9 cellular contexts compared by ENCODE assay signal in the genomic region with DNA sequence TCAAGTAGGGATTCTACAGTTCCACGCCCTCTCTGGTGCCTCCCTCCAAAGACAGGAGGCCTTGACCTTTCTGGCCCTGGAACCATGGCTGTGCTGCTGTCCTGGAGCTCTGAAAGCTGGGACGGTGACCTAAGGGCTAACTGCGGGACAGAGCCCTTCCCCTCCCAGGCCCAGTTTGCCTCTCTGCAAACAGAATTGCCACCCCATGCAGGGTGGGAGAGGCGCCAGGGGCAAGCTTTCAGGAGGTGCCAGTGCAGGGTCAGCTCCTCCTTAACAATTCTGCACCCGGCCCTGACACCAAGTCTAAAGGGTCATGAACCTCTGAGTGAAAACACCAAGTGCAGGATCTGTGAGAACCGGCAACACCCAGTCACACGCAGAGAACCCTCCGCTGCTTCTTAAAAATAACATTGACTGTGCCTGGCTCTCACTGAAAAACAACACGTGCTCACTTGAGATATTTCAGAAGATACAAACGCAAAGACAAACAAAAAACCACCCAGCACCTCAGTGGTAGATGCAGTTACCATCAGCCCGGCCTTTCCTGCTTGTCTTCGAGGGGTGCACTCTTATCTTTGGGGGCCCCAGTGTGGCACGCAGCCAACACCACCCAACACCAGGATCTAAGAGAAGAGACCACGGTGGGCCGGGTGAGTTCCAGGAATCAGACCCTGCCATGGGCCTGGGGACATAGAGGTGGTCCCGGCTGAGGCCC. TPM values are rescaled to one million over a fixed set of nuclear protein-coding genes. Genes with fewer than 3 reads are reported as not detected.
DNase-seq lines count a peak whose midpoint lies in the region; ATAC-seq and TF ChIP-seq lines count a peak whose summit lies in the region.
"Had no signal": no experiment of that assay in that cellular context is flagged by ENCODE, and none has a peak within 500 bp of the region (broad histone marks: within the 10 kb centered on the region; RNA-seq: fewer than 3 reads in every experiment).

No MANE protein-coding gene starts in this region.

- H3K4me3 Mint-ChIP-seq in naive B cell, result peak overlapping the region in 7 of 8 donors; percentile 12 to 82 (median 72)
- H3K4me3 Mint-ChIP-seq: activated naive CD8-positive, alpha-beta T cell treated with anti-CD3 and anti-CD28 coated beads, Interleukin-2, amount 10 ng/mL, durations not matched to agents 7 days and 5 days had no signal

- peak; percentile 19 for DNase-seq in activated T-cell treated with anti-CD3 and anti-CD28 coated beads, Interleukin-2, amount 50 U/mL, for 1 hour
- DNase-seq in activated T-cell treated with anti-CD3 and anti-CD28 coated beads for 4 hours (no peak), epithelial cell of proximal tubule (ENCODE audit: low read depth) (no peak), naive B cell (no peak), NCI-H1436 (lab: John Stamatoyannopoulos, UW) (no peak), NCI-H69 (lab: John Stamatoyannopoulos, UW) (no peak), GM13977 (ENCODE audit: low spot score) (no peak)
- DNase-seq: activated naive CD8-positive, alpha-beta T cell treated with anti-CD3 and anti-CD28 coated beads, Interleukin-2, amount 10 ng/mL, durations not matched to agents 7 days and 5 days had no signal

- ATAC-seq in naive B cell (ENCODE audit: low read depth in 2 of 2), result no peak

- no peak for TF ChIP-seq CTCF in epithelial cell of proximal tubule (conservative IDR thresholded peaks at IDR 0.05; ENCODE audit: low read depth, low read length)
- no peak for TF ChIP-seq CTCF in GM13977 (IDR thresholded peaks at IDR 0.05; ENCODE audit: extremely low read depth, insufficient read depth, missing control alignments)

- H3K27ac Mint-ChIP-seq in naive B cell, result peak overlapping the region in 2 of 6 donors; percentile 68 to 75
- H3K27ac Mint-ChIP-seq: activated naive CD8-positive, alpha-beta T cell treated with anti-CD3 and anti-CD28 coated beads, Interleukin-2, amount 10 ng/mL, durations not matched to agents 7 days and 5 days had no signal

- peaks cover 6 to 13% (median 12%) of the 10 kb centered on the region in 3 donors for H3K4me1 Mint-ChIP-seq in naive B cell

- H3K4me1 ChIP-seq in urinary bladder (ENCODE audit: insufficient read depth), result peaks cover 3% of the 10 kb centered on the region

- WGBS in urinary bladder, result 58% methylated on average over 16 of the region's 16 CpGs

- peaks cover 40 to 82% (median 51%) of the 10 kb centered on the region in 3 donors for H3K27me3 Mint-ChIP-seq in naive B cell

- peaks cover 0 to 2% of the 10 kb centered on the region in 2 donors for H3K36me3 Mint-ChIP-seq in naive B cell
- H3K36me3 Mint-ChIP-seq: activated naive CD8-positive, alpha-beta T cell treated with anti-CD3 and anti-CD28 coated beads, Interleukin-2, amount 10 ng/mL, durations not matched to agents 7 days and 5 days had no signal

- H3K4me3 ChIP-seq in epithelial cell of proximal tubule (ENCODE audit: low read depth, low read length), result peak overlapping the region; percentile 64
- peak overlapping the region; percentile 79 for H3K4me3 ChIP-seq in urinary bladder (ENCODE audit: low read depth, low read length)

- peaks cover 0 to 3% (median under 1%) of the 10 kb centered on the region in 7 donors for H3K9me3 Mint-ChIP-seq in naive B cell
- H3K9me3 Mint-ChIP-seq: activated naive CD8-positive, alpha-beta T cell treated with anti-CD3 and anti-CD28 coated beads, Interleukin-2, amount 10 ng/mL, durations not matched to agents 7 days and 5 days had no signal

- in situ Hi-C loops in GM13977 (cut with MboI; ENCODE audit: low pct_unique_long_range_greater_than_20kb, low sequenced_read_pairs, unreplicated experiment), result no loop called here

- no peaks in the 10 kb centered on the region for H3K36me3 ChIP-seq in urinary bladder (ENCODE audit: insufficient read depth)

- H3K27ac ChIP-seq in urinary bladder (ENCODE audit: low read depth), result peak overlapping the region; percentile 49

RNA-seq across cellular contexts. Expression of gene SNED1, which starts 1.1 kb away (rescaled TPM):
- total RNA-seq in epithelial cell of proximal tubule (0.22 and 0.29 TPM in 2 replicates), urinary bladder (11.5 TPM)
- polyA plus RNA-seq in naive B cell (ENCODE audit: low read depth in 6 of 6) (1 to 10 TPM in 5 of 6 donors, under 1 TPM in 1; 0.75 to 3.2 (median 1.3) TPM), urinary bladder (17.1 TPM)
